Comparison of ENCODE assay signal across 19 cellular contexts in genomic region chr13:113119166-113119821, GRCh38. TPM values are rescaled to one million over a fixed set of nuclear protein-coding genes. Genes with fewer than 3 reads are reported as not detected.
DNase-seq lines count a peak whose midpoint lies in the region; ATAC-seq and TF ChIP-seq lines count a peak whose summit lies in the region.
"Had no signal": no experiment of that assay in that cellular context is flagged by ENCODE, and none has a peak within 500 bp of the region (broad histone marks: within the 10 kb centered on the region; RNA-seq: fewer than 3 reads in every experiment).

No MANE protein-coding gene starts in this region.

- H2AK5ac ChIP-seq in IMR-90 (ENCODE audit: low read depth, low read length) (peak overlapping the region; percentile 52), neuronal stem cell (ENCODE audit: low read depth, low read length) (no peak overlapping the region)

- DNase-seq in IMR-90 (no peak), coronary artery (ENCODE audit: low spot score) (peak; percentile 33), neuronal stem cell (ENCODE audit: low spot score) (no peak), testis (peak; percentile 4), SW 1271 (lab: John Stamatoyannopoulos, UW) (no peak), NCI-H2029 treated with DMSO at 0.1 percent for 48 hours (lab: John Stamatoyannopoulos, UW) (no peak)
- DNase-seq in stimulated activated CD4-positive, alpha-beta T cell treated with anti-CD3 and anti-CD28 coated beads, Interleukin-4, amount 100 ng/mL, for 24 hours, result no peak
- DNase-seq: BE2C; CD8-positive, alpha-beta T cell; DND-41; GDM1; GOT3; Karpas-422; NCI-H1417; NCI-H2029; NCI-H510A treated with DMSO at 0.1 percent for 48 hours; SHP77 had no signal

- no peak overlapping the region for H2AK9ac ChIP-seq in IMR-90 (replicated peaks; ENCODE audit: low read depth, low read length, poor library complexity)

- H4K20me1 ChIP-seq in IMR-90 (ENCODE audit: insufficient read depth, low read length), result no peaks in the 10 kb centered on the region

- H4K91ac ChIP-seq in IMR-90 (ENCODE audit: insufficient read depth, low read depth, low read length) (no peak overlapping the region; the same call in 1 of the 2 replicates), neuronal stem cell (ENCODE audit: low read depth, low read length, poor library complexity) (no peak overlapping the region)

- H3K23ac ChIP-seq in IMR-90 (ENCODE audit: low read depth, low read length) (no peak overlapping the region), neuronal stem cell (ENCODE audit: low read depth, low read length, poor library complexity) (peak overlapping the region; percentile 68)

- H3K9me3 ChIP-seq in IMR-90 (ENCODE audit: control insufficient read depth, insufficient read depth, low read length) (no peaks in the 10 kb centered on the region; the same call in 1 of the 2 replicates), neuronal stem cell (replicated peaks in 1 of 2; ENCODE audit: control insufficient read depth in 2 of 2, insufficient read depth in 1 of 2, low read depth in 1 of 2, low read length in 2 of 2) (peaks cover 0 to 6% of the 10 kb centered on the region in 2 donors), testis (no peaks in the 10 kb centered on the region)
- H3K9me3 ChIP-seq: BE2C, Peyer's patch had no signal

- no peak overlapping the region for H4K5ac ChIP-seq in IMR-90 (ENCODE audit: low read depth, low read length)

- H2AFZ ChIP-seq in IMR-90 (replicated peaks; ENCODE audit: low read length, poor library complexity), result peak overlapping the region; percentile 13
- H2AFZ ChIP-seq in neuronal stem cell (ENCODE audit: low read length), result no peak overlapping the region

- no peak overlapping the region for H2BK5ac ChIP-seq in IMR-90 (ENCODE audit: low read depth, low read length, poor library complexity, severe bottlenecking)
- H2BK5ac ChIP-seq in neuronal stem cell (ENCODE audit: low read length), result no peak overlapping the region

- no peak overlapping the region for H2BK120ac ChIP-seq in IMR-90 (ENCODE audit: low read depth, low read length)
- no peak overlapping the region for H2BK120ac ChIP-seq in neuronal stem cell (ENCODE audit: low read depth, low read length)

- no peak overlapping the region for H2BK20ac ChIP-seq in IMR-90 (ENCODE audit: low read depth, low read length)

- POLR2A ChIA-PET in IMR-90 (lab: Charles Lee; ENCODE audit: unreplicated experiment), result no interaction called here

- TF ChIP-seq CTCF in IMR-90 (conservative IDR thresholded peaks at IDR 0.05; ENCODE audit: low read depth, low read length) (no peak), coronary artery (IDR thresholded peaks at IDR 0.05) (no peak), testis (IDR thresholded peaks at IDR 0.05) (no peak)

- dilution Hi-C loops in IMR-90 (cut with HindIII; ENCODE audit: low sequenced_read_pairs, unreplicated experiment), result no loop called here

- H3K4me1 ChIP-seq in IMR-90 (ENCODE audit: control insufficient read depth, insufficient read depth, low read length) (peaks cover 6% of the 10 kb centered on the region; the same call in 1 of the 2 replicates), neuronal stem cell (ENCODE audit: control insufficient read depth in 2 of 2, insufficient read depth in 1 of 2, low read depth in 1 of 2, low read length in 2 of 2) (peaks cover 10 to 11% of the 10 kb centered on the region in 2 donors), testis (peaks cover 8% of the 10 kb centered on the region)

- in situ Hi-C loops in IMR-90 (cut with MboI; ENCODE audit: low sequenced_read_pairs), result no loop called here

- H3K79me1 ChIP-seq in IMR-90 (ENCODE audit: low read depth in 1 of 2, low read length in 2 of 2) (no peaks in the 10 kb centered on the region), neuronal stem cell (ENCODE audit: low read depth, low read length) (no peaks in the 10 kb centered on the region)

- H3K56ac ChIP-seq in IMR-90 (ENCODE audit: extremely low read depth, insufficient read depth, low read length), result no peak overlapping the region

- no peak for ATAC-seq in IMR-90 (ENCODE audit: low read depth)
- ATAC-seq: CD8-positive, alpha-beta T cell had no signal

- H2BK12ac ChIP-seq in neuronal stem cell (ENCODE audit: low read length), result no peak overlapping the region

- H4K8ac ChIP-seq in IMR-90 (ENCODE audit: low read depth in 2 of 2, low read length in 2 of 2) (no peak overlapping the region), neuronal stem cell (ENCODE audit: low read depth, low read length) (no peak overlapping the region)

- H3K36me3 ChIP-seq in IMR-90 (ENCODE audit: control insufficient read depth, insufficient read depth, low read length), result no peaks in the 10 kb centered on the region
- peaks cover 0 to 2% of the 10 kb centered on the region in 2 donors for H3K36me3 ChIP-seq in neuronal stem cell (replicated peaks in 1 of 2; ENCODE audit: control insufficient read depth in 2 of 2, insufficient read depth in 2 of 2, low read length in 2 of 2)
- no peaks in the 10 kb centered on the region for H3K36me3 ChIP-seq in testis (ENCODE audit: low read depth, missing control alignments)
- H3K36me3 ChIP-seq: BE2C, Peyer's patch had no signal

- H3K27me3 ChIP-seq in IMR-90 (ENCODE audit: control insufficient read depth, insufficient read depth, low read length), result peaks cover 3% of the 10 kb centered on the region
- peaks cover 0 to 6% (median 0%) of the 10 kb centered on the region in 3 experiments for H3K27me3 ChIP-seq in neuronal stem cell (ENCODE audit: control insufficient read depth in 3 of 3, insufficient read depth in 3 of 3, low read depth in 1 of 3, low read length in 3 of 3)
- H3K27me3 ChIP-seq in testis, result no peaks in the 10 kb centered on the region
- H3K27me3 ChIP-seq: BE2C, Peyer's patch had no signal

- H2BK15ac ChIP-seq in IMR-90 (ENCODE audit: low read depth, low read length) (no peak overlapping the region; the same call in 2 of the 3 replicates), neuronal stem cell (ENCODE audit: low read length) (no peak overlapping the region)

- H3K9ac ChIP-seq in IMR-90 (ENCODE audit: low read depth, low read length) (no peak overlapping the region), neuronal stem cell (ENCODE audit: low read depth, low read length, poor library complexity) (peak overlapping the region; percentile 38)

- TF ChIP-seq RAD21 in IMR-90 (IDR thresholded peaks at IDR 0.05; ENCODE audit: low read length), result no peak

- no peak overlapping the region for H3K14ac ChIP-seq in IMR-90 (replicated peaks; ENCODE audit: low read depth, low read length)
- H3K14ac ChIP-seq in neuronal stem cell (ENCODE audit: low read length), result peak overlapping the region; percentile 49

- H3K4me2 ChIP-seq in IMR-90 (ENCODE audit: low read depth, low read length) (no peak overlapping the region), neuronal stem cell (ENCODE audit: insufficient read depth, low read length, poor library complexity, severe bottlenecking) (no peak overlapping the region)

- H3K4ac ChIP-seq in IMR-90 (ENCODE audit: low read depth, low read length), result no peak overlapping the region; the same call in 1 of the 2 replicates
- H3K4ac ChIP-seq in neuronal stem cell (ENCODE audit: low read length), result no peak overlapping the region

- H3K4me3 ChIP-seq in IMR-90 (ENCODE audit: insufficient read depth, low read depth, low read length) (no peak overlapping the region), coronary artery (no peak overlapping the region), neuronal stem cell (ENCODE audit: low read length in 2 of 2) (peak overlapping the region in 1 of 2 donors; percentile 17), testis (no peak overlapping the region)
- H3K4me3 ChIP-seq: Peyer's patch had no signal

- H3K27ac ChIP-seq in IMR-90 (ENCODE audit: insufficient read depth, low read length), result no peak overlapping the region
- H3K27ac ChIP-seq in coronary artery, result no peak overlapping the region
- no peak overlapping the region for H3K27ac ChIP-seq in neuronal stem cell (replicated peaks; ENCODE audit: low read length)
- H3K27ac ChIP-seq in testis, result no peak overlapping the region
- H3K27ac ChIP-seq: Peyer's patch had no signal

- no peak overlapping the region for H3K18ac ChIP-seq in IMR-90 (ENCODE audit: low read depth, low read length)
- no peak overlapping the region for H3K18ac ChIP-seq in neuronal stem cell (ENCODE audit: low read length)

- intact Hi-C loops in IMR-90 (cut with micrococcal nuclease), result no loop called here
- intact Hi-C loops in testis (cut with DNase I; ENCODE audit: low total_unique reads), result no loop called here

- TF ChIP-seq POLR2A in IMR-90 (IDR thresholded peaks at IDR 0.05; ENCODE audit: low read depth, low read length), result no peak
- TF ChIP-seq POLR2A in testis (IDR thresholded peaks at IDR 0.05), result no peak

- no TSS peak for BruUV-seq in IMR-90 (replicated peaks; lab: Mats Ljungman, UMichigan)

- 84% methylated on average over 9 of the region's 16 CpGs; no CpG with 5 or more reads in 1 of the 2 experiments for WGBS in IMR-90 (ENCODE audit: extremely low coverage in 2 of 2, insufficient read length in 1 of 2), 2 experiments
- WGBS in neuronal stem cell (ENCODE audit: extremely low coverage in 2 of 2, insufficient read length in 2 of 2, insufficient replicate concordance in 1 of 2), 2 donors, result no CpG with 5 or more reads among the region's 16 CpGs
- WGBS in testis, 2 donors, result 88 to 89% methylated on average over 16 of the region's 16 CpGs

- H3K9me1 ChIP-seq in IMR-90 (ENCODE audit: insufficient read depth, low read length), result peaks cover 11% of the 10 kb centered on the region; the same call in 1 of the 2 replicates

- CTCF ChIA-PET in IMR-90 (lab: Yijun Ruan, JAX), result no interaction called here

RNA-seq across cellular contexts. Expression of gene F10, which starts 3.3 kb away (rescaled TPM):
- total RNA-seq in IMR-90 (2012; rRNA removed) (7.2 and 9.1 TPM in 2 replicates), testis (10 to 100 TPM; 19.9 to 33.7 TPM)
- polyA plus RNA-seq in IMR-90 (2012; rRNA removed) (19.5 and 19.7 TPM in 2 replicates), testis (ENCODE audit: insufficient read depth, low read depth, low replicate concordance) (31.9 TPM)
- polyA plus RNA-seq in IMR-90 (2012; cell fraction: cytosol; rRNA removed), result 12.2 and 29.3 TPM in 2 replicates
- polyA plus RNA-seq in IMR-90 (2012; cell fraction: nucleus; rRNA removed; ENCODE audit: low replicate concordance), result 9.8 and 11.4 TPM in 2 replicates
- 3.9 TPM for polyA plus RNA-seq in neuronal stem cell (2013, experiment 1 of 2)
- polyA plus RNA-seq in neuronal stem cell (2013, experiment 2 of 2), result 3.2 TPM
- total RNA-seq: CD8-positive, alpha-beta T cell had no signal

RNA-seq across cellular contexts. Expression of gene F7, which starts 13.7 kb away (rescaled TPM):
- total RNA-seq in IMR-90 (2012; rRNA removed), result under 0.01 TPM in 1 of 2 replicates, not detected in the other
- polyA plus RNA-seq in IMR-90 (2012; rRNA removed), result 0.07 and 0.09 TPM in 2 replicates
- polyA plus RNA-seq in IMR-90 (2012; cell fraction: cytosol; rRNA removed), result 0.03 TPM in 1 of 2 replicates, not detected in the other
- polyA plus RNA-seq in IMR-90 (2012; cell fraction: nucleus; rRNA removed; ENCODE audit: low replicate concordance), result 0.09 TPM in 2 replicates
- 0.68 TPM for polyA plus RNA-seq in neuronal stem cell (2013, experiment 1 of 2)
- 0.62 TPM for polyA plus RNA-seq in neuronal stem cell (2013, experiment 2 of 2)
- total RNA-seq in testis, result 1 to 10 TPM; 2.4 to 4.9 TPM
- polyA plus RNA-seq in testis (ENCODE audit: insufficient read depth, low read depth, low replicate concordance), result 2.2 TPM
- total RNA-seq: CD8-positive, alpha-beta T cell had no signal

RNA-seq across cellular contexts. Expression of gene PROZ, which starts 39.2 kb away (rescaled TPM):
- not detected in 2 replicates for total RNA-seq in IMR-90 (2012; rRNA removed)
- not detected in 2 replicates for polyA plus RNA-seq in IMR-90 (2012; rRNA removed)
- not detected in 2 replicates for polyA plus RNA-seq in IMR-90 (2012; cell fraction: cytosol; rRNA removed)
- polyA plus RNA-seq in IMR-90 (2012; cell fraction: nucleus; rRNA removed; ENCODE audit: low replicate concordance), result not detected in 2 replicates
- 0.13 TPM for polyA plus RNA-seq in neuronal stem cell (2013, experiment 1 of 2)
- 0.06 TPM for polyA plus RNA-seq in neuronal stem cell (2013, experiment 2 of 2)
- under 1 TPM; 0.63 to 0.81 TPM for total RNA-seq in testis
- polyA plus RNA-seq in testis (ENCODE audit: insufficient read depth, low read depth, low replicate concordance), result 0.42 TPM
- total RNA-seq: CD8-positive, alpha-beta T cell had no signal
- polyA plus RNA-seq: AG04450 had no signal

Comparison
In these comparisons a context has a peak if more than half of its experiments do, and no peak if none do; other contexts are left out.
1. DNase-seq: peak in coronary artery (single experiment) and testis (single experiment); none in IMR-90 (single experiment), neuronal stem cell (single experiment), SW 1271 (0 of 2), stimulated activated CD4-positive, alpha-beta T cell treated with anti-CD3 and anti-CD28 coated beads, Interleukin-4, amount 100 ng/mL, for 24 hours (single experiment) and NCI-H2029 treated with DMSO at 0.1 percent for 48 hours (single experiment).